23 cellular contexts compared by ENCODE assay signal in genomic region chr3:71565326-71565725, GRCh38.
"Had no signal": no experiment of that assay in that cellular context is flagged by ENCODE, and none has a peak within 500 bp of the region (broad histone marks: within the 10 kb centered on the region; RNA-seq: fewer than 3 reads in every experiment).

No MANE protein-coding gene starts in this region.

- H3K4me3 Mint-ChIP-seq: natural killer cell treated with Interleukin-12 subunit alpha and Interleukin-12 subunit beta and Interleukin-15 and Interleukin-18, amount 100 ng/mL, for 72 hours; neural progenitor cell; stimulated activated effector memory CD8-positive, alpha-beta T cell treated with anti-CD3 and anti-CD28 coated beads, Interleukin-12 subunit alpha, Interleukin-12 subunit beta, amount 100 ng/mL, for 72 hours; stimulated activated naive CD8-positive, alpha-beta T cell treated with anti-CD3 and anti-CD28 coated beads, Interleukin-15, Interleukin-2, amounts not matched to agents 100 ng/mL and 50 ng/mL, for 24 hours had no signal

- H3K27me3 Mint-ChIP-seq: natural killer cell treated with Interleukin-12 subunit alpha and Interleukin-12 subunit beta and Interleukin-15 and Interleukin-18, amount 100 ng/mL, for 72 hours; stimulated activated naive CD8-positive, alpha-beta T cell treated with anti-CD3 and anti-CD28 coated beads, Interleukin-15, Interleukin-2, amounts not matched to agents 100 ng/mL and 50 ng/mL, for 24 hours had no signal

- H3K4me1 ChIP-seq: testis, upper lobe of right lung, vagina had no signal

- FAIRE-seq: endometrium, frontal cortex, islet of Langerhans, small intestine had no signal

- H3K36me3 Mint-ChIP-seq: natural killer cell treated with Interleukin-12 subunit alpha and Interleukin-12 subunit beta and Interleukin-15 and Interleukin-18, amount 100 ng/mL, for 72 hours; stimulated activated effector memory CD8-positive, alpha-beta T cell treated with anti-CD3 and anti-CD28 coated beads, Interleukin-12 subunit alpha, Interleukin-12 subunit beta, amount 100 ng/mL, for 72 hours had no signal

- H3K27ac Mint-ChIP-seq: neural progenitor cell; stimulated activated effector memory CD8-positive, alpha-beta T cell treated with anti-CD3 and anti-CD28 coated beads, Interleukin-12 subunit alpha, Interleukin-12 subunit beta, amount 100 ng/mL, for 72 hours; stimulated activated naive CD8-positive, alpha-beta T cell treated with anti-CD3 and anti-CD28 coated beads, Interleukin-15, Interleukin-2, amounts not matched to agents 100 ng/mL and 50 ng/mL, for 24 hours had no signal

- H3K9me3 ChIP-seq: heart right ventricle, mucosa of descending colon, ovary, testis, tibial nerve, upper lobe of right lung, vagina had no signal

- DNase-seq: effector memory CD4-positive, alpha-beta T cell; heart right ventricle; hypothalamus; kidney glomerular epithelial cell; mesendoderm; mucosa of descending colon; nucleus accumbens; ovary; right cardiac atrium; small intestine; stimulated activated CD4-positive, alpha-beta T cell treated with anti-CD3 and anti-CD28 coated beads, Interleukin-4, amount 100 ng/mL, for 1 hour; stimulated activated CD8-positive, alpha-beta memory T cell treated with anti-CD3 and anti-CD28 coated beads, Interleukin-4, amount 100 ng/mL, for 48 hours; testis; upper lobe of right lung had no signal

- H3K27ac ChIP-seq: heart right ventricle, neural progenitor cell, ovary, testis, tibial nerve, upper lobe of right lung, vagina had no signal

- H3K4me1 Mint-ChIP-seq: neural progenitor cell had no signal

- H3K27me3 ChIP-seq: heart right ventricle, neural progenitor cell, ovary, testis, tibial nerve, upper lobe of right lung, vagina had no signal

- H3K9me3 Mint-ChIP-seq: natural killer cell treated with Interleukin-12 subunit alpha and Interleukin-12 subunit beta and Interleukin-15 and Interleukin-18, amount 100 ng/mL, for 72 hours; stimulated activated effector memory CD8-positive, alpha-beta T cell treated with anti-CD3 and anti-CD28 coated beads, Interleukin-12 subunit alpha, Interleukin-12 subunit beta, amount 100 ng/mL, for 72 hours; stimulated activated naive CD8-positive, alpha-beta T cell treated with anti-CD3 and anti-CD28 coated beads, Interleukin-15, Interleukin-2, amounts not matched to agents 100 ng/mL and 50 ng/mL, for 24 hours had no signal

- H3K4me3 ChIP-seq: heart right ventricle, mucosa of descending colon, neural progenitor cell, ovary, testis, tibial nerve, upper lobe of right lung, vagina had no signal

- H3K36me3 ChIP-seq: neural progenitor cell, ovary, vagina had no signal
